In the genomic region with DNA sequence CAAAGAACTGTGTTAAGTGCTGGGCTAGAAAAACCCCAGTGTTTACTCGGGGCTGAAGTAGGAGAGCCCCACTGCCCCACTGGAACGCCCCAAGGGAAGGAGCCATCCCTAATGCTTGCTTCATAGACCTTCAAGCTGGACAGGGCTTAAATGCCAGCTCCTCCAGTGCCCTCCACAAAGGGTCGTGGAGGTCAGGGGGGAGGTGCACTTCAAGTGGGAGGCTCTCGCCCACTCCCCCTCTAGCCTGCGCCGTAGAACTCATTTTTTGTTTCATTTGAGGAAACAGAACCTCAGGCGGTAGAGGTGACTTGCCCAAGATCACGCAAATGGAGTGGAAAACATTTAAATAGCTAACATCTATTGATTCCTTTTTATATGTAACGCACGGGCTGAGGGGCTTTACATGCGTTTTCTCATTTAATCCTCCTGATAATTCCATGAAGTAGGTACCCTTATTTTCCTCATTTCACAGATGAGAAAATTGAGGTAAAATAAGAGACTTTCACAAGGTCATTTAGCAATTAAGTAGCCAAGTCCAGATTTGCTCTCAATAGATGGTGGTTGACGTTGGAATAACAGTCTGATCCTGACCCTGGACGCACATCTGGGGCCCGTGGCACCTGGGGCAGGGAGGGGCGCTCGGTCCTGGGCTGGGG, we compare ENCODE assay signal across 9 cellular contexts. TPM values are rescaled to one million over a fixed set of nuclear protein-coding genes. Genes with fewer than 3 reads are reported as not detected.
DNase-seq lines count a peak whose midpoint lies in the region; ATAC-seq and TF ChIP-seq lines count a peak whose summit lies in the region.
"Had no signal": no experiment of that assay in that cellular context is flagged by ENCODE, and none has a peak within 500 bp of the region (broad histone marks: within the 10 kb centered on the region; RNA-seq: fewer than 3 reads in every experiment).

No MANE protein-coding gene starts in this region.

- TF ChIP-seq POLR2A in spleen (IDR thresholded peaks at IDR 0.05) = no peak

- H3K27me3 ChIP-seq in H7 (ENCODE audit: control insufficient read depth, insufficient read depth, low read length) = no peaks in the 10 kb centered on the region
- H3K27me3 ChIP-seq in spleen (replicated peaks in 1 of 7) = no peaks in the 10 kb centered on the region

- H3K4me1 ChIP-seq in spleen = peaks cover 5 to 50% (median 38%) of the 10 kb centered on the region in 6 donors

- H3K36me3 ChIP-seq in H7 (replicated peaks; ENCODE audit: control insufficient read depth, insufficient read depth, low read length) = no peaks in the 10 kb centered on the region; the same call in 1 of the 2 replicates
- peaks cover 0 to 6% (median 0%) of the 10 kb centered on the region in 6 donors for H3K36me3 ChIP-seq in spleen

- peak; percentile 34 for DNase-seq in H7
- DNase-seq in germinal center (ENCODE audit: low spot score) = peak; percentile 33
- peak; percentile 69 for DNase-seq in spleen
- DNase-seq in glomerular visceral epithelial cell (ENCODE audit: extremely low spot score) = no peak

- ATAC-seq in GM21576 (IDR thresholded peaks at IDR 0.05; ENCODE audit: unreplicated experiment) (no peak), HG02642 (IDR thresholded peaks at IDR 0.05; ENCODE audit: poor library complexity, unreplicated experiment) (no peak)

- 23 to 31% (median 27%) methylated on average over 14 to 16 of the region's 16 CpGs for WGBS in spleen, 5 donors

- H3K27ac ChIP-seq in VCaP (peak overlapping the region; percentile 78), spleen (peak overlapping the region in 4 of 8 donors; percentile 61 to 88 (median 78))

- no peaks in the 10 kb centered on the region for H3K9me3 ChIP-seq in spleen

- peak overlapping the region; percentile 39 for H3K4me3 ChIP-seq in H7 (ENCODE audit: insufficient read depth, low read depth, low read length)
- peak overlapping the region; percentile 72 to 95 (median 92) for H3K4me3 ChIP-seq in spleen

- intact Hi-C loops in spleen (cut with DNase I; ENCODE audit: low total_unique reads) = no loop called here

- TF ChIP-seq CTCF in VCaP (conservative IDR thresholded peaks at IDR 0.05) (no peak), spleen (IDR thresholded peaks at IDR 0.05 in 8 of 11, conservative IDR thresholded peaks at IDR 0.05 in 3 of 11) (no peak)

RNA-seq across cellular contexts. Expression of a gene that starts 0.5 kb away (rescaled TPM):
- 18.3 and 19.1 TPM in 2 replicates for total RNA-seq in H7 (2014; rRNA removed; shearing (Covaris generic))
- 10 to 100 TPM; 10.9 to 20.4 (median 12.8) TPM for total RNA-seq in spleen
- 10 to 100 TPM in 1 of 3 donors, 1 to 10 TPM in 2; 8.2 to 12.0 (median 8.3) TPM for polyA plus RNA-seq in spleen

RNA-seq across cellular contexts. Expression of a gene that starts 55.9 kb away (rescaled TPM):
- total RNA-seq in H7 (2014; rRNA removed; shearing (Covaris generic)) = not detected in 2 replicates
- total RNA-seq in spleen = not detected
- not detected for polyA plus RNA-seq in spleen
- total RNA-seq: myocyte, NCI-H460 had no signal
